In the genomic region with DNA sequence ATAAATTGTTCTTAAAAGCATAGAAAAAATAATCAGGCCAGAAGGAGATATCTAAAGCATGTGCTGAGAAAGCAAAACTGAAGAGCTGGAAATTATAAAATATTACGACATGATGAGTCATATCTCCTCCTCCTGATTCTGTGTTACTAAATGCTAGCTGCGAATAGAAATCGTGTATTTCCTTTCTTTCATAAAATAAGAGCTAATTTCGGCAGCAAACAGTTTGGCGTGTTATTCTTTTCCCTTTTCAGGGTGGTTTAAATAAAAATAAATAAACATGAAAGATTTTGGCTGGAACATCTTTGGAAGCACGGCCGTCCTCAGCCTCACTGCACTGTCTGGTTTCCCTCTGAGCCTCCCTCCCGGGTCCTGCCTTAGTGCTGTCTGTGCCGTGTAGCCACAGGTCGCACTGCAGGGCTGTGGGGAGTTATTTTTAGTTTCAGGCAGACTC, we compare ENCODE assay signal across 8 cellular contexts. TPM values are rescaled to one million over a fixed set of nuclear protein-coding genes. Genes with fewer than 3 reads are reported as not detected.
DNase-seq lines count a peak whose midpoint lies in the region; ATAC-seq and TF ChIP-seq lines count a peak whose summit lies in the region.

No MANE protein-coding gene starts in this region.

- no peak for TF ChIP-seq EP300 in ovary (IDR thresholded peaks at IDR 0.05)

- TF ChIP-seq POLR2A in ovary (IDR thresholded peaks at IDR 0.05) = no peak

- peak overlapping the region in 30 of 59 donors; percentile 0 to 46 (median 12) for H3K4me3 ChIP-seq in dorsolateral prefrontal cortex
- peak overlapping the region; percentile 29 for H3K4me3 ChIP-seq in ovary

- H3K4me1 ChIP-seq in ovary (ENCODE audit: insufficient read depth) = peaks cover 13% of the 10 kb centered on the region

- WGBS in ovary, 3 donors = 0 to 2% (median 1%) methylated on average over 10 of the region's 10 CpGs

- H3K4me3 Mint-ChIP-seq in CD14-positive monocyte = peak overlapping the region; percentile 66 to 79

- peaks cover 46% of the 10 kb centered on the region for H3K4me1 Mint-ChIP-seq in CD14-positive monocyte

- H3K27ac Mint-ChIP-seq in CD14-positive monocyte = peak overlapping the region; percentile 48 to 91 (median 88)

- H3K27ac ChIP-seq in dorsolateral prefrontal cortex (peak overlapping the region in 36 of 59 donors; percentile 1 to 76 (median 46)), ovary (peak overlapping the region; percentile 9 to 83)

- DNase-seq in CD14-positive monocyte (ENCODE audit: low spot score) (no peak), NOMO-1 (lab: John Stamatoyannopoulos, UW; ENCODE audit: unreplicated experiment in 2 of 2) (peak; percentile 66 to 89), dorsolateral prefrontal cortex (peak in 1 of 10 donors; percentile 69), ovary (peak; percentile 61 to 71 (median 65)), mesenteric fat pad (ENCODE audit: low spot score) (no peak)

- no peaks in the 10 kb centered on the region for H3K9me3 ChIP-seq in ovary

- no peaks in the 10 kb centered on the region for H3K9me3 Mint-ChIP-seq in CD14-positive monocyte

- TF ChIP-seq CTCF in CD14-positive monocyte (IDR thresholded peaks at IDR 0.05) (no peak), dorsolateral prefrontal cortex (IDR thresholded peaks at IDR 0.05 in 54 of 56, conservative IDR thresholded peaks at IDR 0.05 in 2 of 56; ENCODE audit: low read depth in 1 of 56, partially characterized antibody in 56 of 56) (peak in 3 of 56 donors; percentile 5 to 19 (median 6)), ovary (IDR thresholded peaks at IDR 0.05) (no peak)

- H3K27me3 Mint-ChIP-seq in CD14-positive monocyte (ENCODE audit: low read depth in 3 of 3) = peaks cover 1 to 14% (median 3%) of the 10 kb centered on the region in 3 donors

- no peaks in the 10 kb centered on the region for H3K36me3 ChIP-seq in ovary

- ATAC-seq in GM21360 (IDR thresholded peaks at IDR 0.05; ENCODE audit: unreplicated experiment) (no peak), HG02870 (IDR thresholded peaks at IDR 0.05; ENCODE audit: unreplicated experiment) (no peak), HG02798 (IDR thresholded peaks at IDR 0.05; ENCODE audit: poor library complexity, unreplicated experiment) (no peak)

- H3K36me3 Mint-ChIP-seq in CD14-positive monocyte = no peaks in the 10 kb centered on the region

- intact Hi-C loops in CD14-positive monocyte (cut with micrococcal nuclease) (loop anchor here in 1 of 2 donors (2.0 kb wide), 1 partner anchor 50 kb away; no protein-coding TSS in a partner anchor), dorsolateral prefrontal cortex (cut with DNase I) (loop anchor here in 1 of 2 donors (10.0 kb wide), 1 partner anchor 424 kb away; no protein-coding TSS in a partner anchor), ovary (cut with DNase I) (loop anchor here in 2 of 4 donors (10.0 kb wide), 4 partner anchors 56 to 694 kb away; partner anchors contain the start of gene ADARB1 (in 1 of the 2))

- H3K27me3 ChIP-seq in dorsolateral prefrontal cortex = no peaks in the 10 kb centered on the region
- no peaks in the 10 kb centered on the region for H3K27me3 ChIP-seq in ovary

RNA-seq across cellular contexts. Expression of gene ADARB1, which starts 56.0 kb away (rescaled TPM):
- polyA plus RNA-seq in CD14-positive monocyte = 1 to 10 TPM in 1 of 2 donors, under 1 TPM in 1; 0.40 to 1.0 TPM
- 10 to 100 TPM; 22.6 to 83.5 (median 57.4) TPM for total RNA-seq in dorsolateral prefrontal cortex
- total RNA-seq in ovary = 10 to 100 TPM in 5 of 7 donors, 1 to 10 TPM in 2; 6.4 to 23.7 (median 16.3) TPM
- 10 to 100 TPM in 1 of 2 donors, 1 to 10 TPM in 1; 6.0 to 22.3 TPM for polyA plus RNA-seq in ovary
- 39.6 TPM for total RNA-seq in mesenteric fat pad

Comparison
In these comparisons a context has a peak if more than half of its experiments do, and no peak if none do; other contexts are left out.
1. DNase-seq: peak in NOMO-1 (2 of 2) and ovary (5 of 5); none in CD14-positive monocyte (single experiment) and mesenteric fat pad (single experiment).